ENCODE assay signal across 9 cellular contexts in genomic region chr20:36645998-36646397, GRCh38. TPM values are rescaled to one million over a fixed set of nuclear protein-coding genes. Genes with fewer than 3 reads are reported as not detected.
DNase-seq lines count a peak whose midpoint lies in the region; ATAC-seq, FAIRE-seq and TF ChIP-seq lines count a peak whose summit lies in the region.
"Had no signal": no experiment of that assay in that cellular context is flagged by ENCODE, and none has a peak within 500 bp of the region (broad histone marks: within the 10 kb centered on the region; RNA-seq: fewer than 3 reads in every experiment).

SLA2 (minus strand) TSS chr20:36646196; CDS start chr20:36641335, 4,861 bp downstream.

- peaks cover 0 to 2% of the 10 kb centered on the region in 2 donors for H3K4me1 ChIP-seq in small intestine (ENCODE audit: control insufficient read depth in 2 of 2, insufficient read depth in 1 of 2, low read depth in 1 of 2, low read length in 1 of 2)

- CTCF ChIA-PET in CD4-positive, alpha-beta T cell (lab: Charles Lee), result interaction anchor here (0.5 to 2.8 kb wide), 6 partner anchors 9 to 54 kb away, joined by 3 to 15 read pairs (median 4); partner anchors contain the start of gene RAB5IF

- no peaks in the 10 kb centered on the region for H3K27me3 Mint-ChIP-seq in CD4-positive, alpha-beta T cell

- H3K4me3 Mint-ChIP-seq in CD4-positive, alpha-beta T cell, result peak within 1 kb of the TSS; percentile 98

- H3K27ac ChIP-seq in CD4-positive, alpha-beta T cell (ENCODE audit: low read depth, low read length), result peak within 1 kb of the TSS; percentile 64
- H3K27ac ChIP-seq in small intestine (ENCODE audit: low read depth in 1 of 2, low read length in 1 of 2), result peak within 1 kb of the TSS; percentile 69 to 71

- H3K4me1 Mint-ChIP-seq in CD4-positive, alpha-beta T cell (ENCODE audit: low read depth), result peaks cover 64% of the 10 kb centered on the region

- 45 to 87% (median 58%) methylated on average over 9 of the region's 9 CpGs for WGBS in small intestine, 3 donors

- DNase-seq in CD4-positive, alpha-beta T cell, result peak; percentile 53 to 70 (median 60)
- DNase-seq in SKM-1 (lab: John Stamatoyannopoulos, UW; ENCODE audit: unreplicated experiment) (peak; percentile 73), small intestine (peak; percentile 53), NCI-H446 treated with DMSO at 0.1 percent for 48 hours (lab: John Stamatoyannopoulos, UW) (no peak), NCI-H146 (lab: John Stamatoyannopoulos, UW) (no peak), HUDEP-2 (lab: John Stamatoyannopoulos, UW; ENCODE audit: unreplicated experiment in 76 of 76) (no peak)
- DNase-seq in activated effector memory CD4-positive, alpha-beta T cell treated with anti-CD3 and anti-CD28 coated beads, Interleukin-2, amount 50 U/mL, for 16 hours, result peak; percentile 86

- H3K36me3 ChIP-seq in small intestine (ENCODE audit: control insufficient read depth in 2 of 2, insufficient read depth in 2 of 2, low read length in 2 of 2), result no peaks in the 10 kb centered on the region

- H3K36me3 Mint-ChIP-seq in CD4-positive, alpha-beta T cell (ENCODE audit: low read depth), result peaks cover 36% of the 10 kb centered on the region

- no peak for FAIRE-seq in small intestine (lab: Jason Lieb, UNC)

- no peaks in the 10 kb centered on the region for H3K9me3 Mint-ChIP-seq in CD4-positive, alpha-beta T cell

- H3K9me3 ChIP-seq in CD4-positive, alpha-beta T cell (ENCODE audit: control insufficient read depth, low read length), result no peaks in the 10 kb centered on the region
- no peaks in the 10 kb centered on the region for H3K9me3 ChIP-seq in small intestine (ENCODE audit: control insufficient read depth, low read depth)

- H3K27me3 ChIP-seq in CD4-positive, alpha-beta T cell (ENCODE audit: control insufficient read depth, insufficient read depth, low read length), result no peaks in the 10 kb centered on the region
- H3K27me3 ChIP-seq in small intestine (ENCODE audit: control insufficient read depth in 2 of 2, insufficient read depth in 2 of 2, low read length in 2 of 2), result no peaks in the 10 kb centered on the region

- intact Hi-C loops in CD4-positive, alpha-beta T cell (cut with DNase I, micrococcal nuclease), result loop anchor here (1.0 to 2.0 kb wide), 4 partner anchors 15 to 90 kb away; partner anchors contain the start of gene RAB5IF (in 1 of the 2)

- POLR2A ChIA-PET in CD4-positive, alpha-beta T cell (lab: Charles Lee), result interaction anchor here (0.6 to 4.2 kb wide), 16 partner anchors 12 to 691 kb away, joined by 3 to 38 read pairs (median 4); partner anchors contain the start of genes DSN1, RAB5IF, SCAND1 and TGIF2

- H3K27ac Mint-ChIP-seq in CD4-positive, alpha-beta T cell, result peak within 1 kb of the TSS; percentile 97

- peak; percentile 83 for ATAC-seq in CD4-positive, alpha-beta T cell (ENCODE audit: poor library complexity)
- ATAC-seq in GM19463 (IDR thresholded peaks at IDR 0.05; ENCODE audit: unreplicated experiment), result no peak
- ATAC-seq: Panc1 had no signal

- TF ChIP-seq CTCF in CD4-positive, alpha-beta T cell (IDR thresholded peaks at IDR 0.05), result no peak

- H3K4me3 ChIP-seq in small intestine (ENCODE audit: low read depth in 1 of 2, low read length in 2 of 2), result peak within 1 kb of the TSS in 1 of 2 donors; percentile 50

RNA-seq across cellular contexts. Expression of gene SLA2, which starts in this region (rescaled TPM):
- 10 to 100 TPM; 19.9 to 21.3 TPM for total RNA-seq in CD4-positive, alpha-beta T cell
- polyA plus RNA-seq in small intestine, result 1 to 10 TPM in 2 of 3 donors, under 1 TPM in 1; 0.49 to 3.8 (median 1.6) TPM

Comparison
In these comparisons a context has a peak if more than half of its experiments do, and no peak if none do; other contexts are left out.
1. DNase-seq: peak in CD4-positive, alpha-beta T cell (10 of 10), SKM-1 (single experiment), activated effector memory CD4-positive, alpha-beta T cell treated with anti-CD3 and anti-CD28 coated beads, Interleukin-2, amount 50 U/mL, for 16 hours (single experiment) and small intestine (single experiment); none in NCI-H446 treated with DMSO at 0.1 percent for 48 hours (single experiment), NCI-H146 (single experiment) and HUDEP-2 (0 of 76).